7 cellular contexts compared by ENCODE assay signal in genomic region chr13:92612892-92613291, GRCh38.
"Had no signal": no experiment of that assay in that cellular context is flagged by ENCODE, and none has a peak within 500 bp of the region (broad histone marks: within the 10 kb centered on the region; RNA-seq: fewer than 3 reads in every experiment).

No MANE protein-coding gene starts in this region.

- H3K4me3 ChIP-seq: GM12878 had no signal

- DNase-seq: GDM1, GF-D8 had no signal

- FAIRE-seq: GM12878, GM12891, GM12892, GM18507, GM19239 had no signal

- ATAC-seq: GM12878 had no signal
